Comparison of ENCODE assay signal across 1 cellular context in the genomic region with DNA sequence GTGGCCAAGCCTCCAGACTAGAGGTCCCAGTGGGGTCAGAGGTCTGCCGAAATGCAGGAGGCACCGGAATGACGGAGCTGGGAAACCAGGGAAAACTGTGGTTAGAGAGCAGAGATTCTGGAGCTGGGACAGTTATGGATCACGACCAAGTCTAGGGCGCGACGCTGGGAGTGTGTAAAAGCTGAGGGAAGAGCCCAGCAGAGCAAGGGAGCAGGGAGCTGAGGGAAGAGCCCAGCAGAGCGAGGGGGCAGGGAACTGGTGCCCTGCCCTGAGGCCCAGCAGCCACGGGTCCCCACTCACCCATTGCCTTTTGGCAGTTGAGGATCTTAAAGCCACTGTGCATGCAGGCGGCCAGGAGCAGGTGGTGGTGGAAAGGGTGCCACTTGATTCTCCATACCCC.
TF ChIP-seq lines count a peak whose summit lies in the region.

No MANE protein-coding gene starts in this region.

TF ChIP-seq in IMR-90, 13 proteins besides CTCF, POLR2A, EP300 and RAD21:
- TF ChIP-seq FOS (IDR thresholded peaks at IDR 0.05; ENCODE audit: low read depth, low read length) (no peak), MAZ (IDR thresholded peaks at IDR 0.05; ENCODE audit: borderline replicate concordance, low read depth, low read length) (no peak), NFE2L2 (IDR thresholded peaks at IDR 0.05; ENCODE audit: low read depth, low read length) (no peak), MAFK (IDR thresholded peaks at IDR 0.05; ENCODE audit: low read depth, low read length) (no peak), RCOR1 (IDR thresholded peaks at IDR 0.05; ENCODE audit: insufficient replicate concordance, low read length) (no peak), SMC3 (IDR thresholded peaks at IDR 0.05; ENCODE audit: low read depth, low read length) (no peak), CHD1 (IDR thresholded peaks at IDR 0.05; ENCODE audit: low read depth, low read length) (no peak)
- TF ChIP-seq, protein P1, sequence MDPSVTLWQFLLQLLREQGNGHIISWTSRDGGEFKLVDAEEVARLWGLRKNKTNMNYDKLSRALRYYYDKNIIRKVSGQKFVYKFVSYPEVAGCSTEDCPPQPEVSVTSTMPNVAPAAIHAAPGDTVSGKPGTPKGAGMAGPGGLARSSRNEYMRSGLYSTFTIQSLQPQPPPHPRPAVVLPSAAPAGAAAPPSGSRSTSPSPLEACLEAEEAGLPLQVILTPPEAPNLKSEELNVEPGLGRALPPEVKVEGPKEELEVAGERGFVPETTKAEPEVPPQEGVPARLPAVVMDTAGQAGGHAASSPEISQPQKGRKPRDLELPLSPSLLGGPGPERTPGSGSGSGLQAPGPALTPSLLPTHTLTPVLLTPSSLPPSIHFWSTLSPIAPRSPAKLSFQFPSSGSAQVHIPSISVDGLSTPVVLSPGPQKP (IDR thresholded peaks at IDR 0.05; ENCODE audit: borderline replicate concordance, low read depth, low read length) = no peak
